In genomic region chr19:38023661-38024574, GRCh38 we compare ENCODE assay signal across 9 cellular contexts.
DNase-seq lines count a peak whose midpoint lies in the region; ATAC-seq and TF ChIP-seq lines count a peak whose summit lies in the region.
"Had no signal": no experiment of that assay in that cellular context is flagged by ENCODE, and none has a peak within 500 bp of the region (broad histone marks: within the 10 kb centered on the region; RNA-seq: fewer than 3 reads in every experiment).

No MANE protein-coding gene starts in this region.

- no peaks in the 10 kb centered on the region for H3K27me3 Mint-ChIP-seq in mesothelial cell of epicardium (ENCODE audit: low read depth)
- H3K27me3 Mint-ChIP-seq in stimulated activated naive B cell treated with anti-CD40 and anti-IgM and Interleukin-4, amounts not matched to agents 10 μg/mL and 1 μg/mL and 100 μg/mL, for 72 hours, result no peaks in the 10 kb centered on the region

- peak overlapping the region; percentile 95 for H3K27ac Mint-ChIP-seq in mesothelial cell of epicardium
- H3K27ac Mint-ChIP-seq in stimulated activated naive B cell treated with anti-CD40 and anti-IgM and Interleukin-4, amounts not matched to agents 10 μg/mL and 1 μg/mL and 100 μg/mL, for 72 hours, result peak overlapping the region; percentile 90

- H3K36me3 ChIP-seq in Karpas-422 (ENCODE audit: insufficient read depth, low read length) (peaks cover 13% of the 10 kb centered on the region; the same call in 1 of the 2 replicates), brain microvascular endothelial cell (replicated peaks) (no peaks in the 10 kb centered on the region)

- no peak overlapping the region for H3K9ac ChIP-seq in Karpas-422 (ENCODE audit: low read length)

- ATAC-seq in stimulated activated naive B cell treated with anti-CD40 and anti-IgM and Interleukin-4, amounts not matched to agents 10 μg/mL and 1 μg/mL and 100 μg/mL, for 72 hours (replicated peaks), result peak; percentile 30 to 33

- peaks cover 54% of the 10 kb centered on the region for H3K4me1 ChIP-seq in Karpas-422 (ENCODE audit: low read length)

- in situ Hi-C loops in brain microvascular endothelial cell (cut with HindIII; ENCODE audit: low pct_ligation_motif_present, low sequenced_read_pairs), result no loop called here

- H3K4me3 Mint-ChIP-seq in mesothelial cell of epicardium, result no peak overlapping the region
- H3K4me3 Mint-ChIP-seq in stimulated activated naive B cell treated with anti-CD40 and anti-IgM and Interleukin-4, amounts not matched to agents 10 μg/mL and 1 μg/mL and 100 μg/mL, for 72 hours, result peak overlapping the region; percentile 10 to 46

- H3K4me3 ChIP-seq in Karpas-422 (ENCODE audit: low read length), result no peak overlapping the region
- no peak overlapping the region for H3K4me3 ChIP-seq in brain microvascular endothelial cell (ENCODE audit: low read depth, low read length)
- H3K4me3 ChIP-seq: lung had no signal

- no peak overlapping the region for H3K4me2 ChIP-seq in Karpas-422 (ENCODE audit: low read depth, low read length, poor library complexity, severe bottlenecking)

- no peaks in the 10 kb centered on the region for H3K36me3 Mint-ChIP-seq in mesothelial cell of epicardium
- peaks cover 27 to 39% of the 10 kb centered on the region in 2 donors for H3K36me3 Mint-ChIP-seq in stimulated activated naive B cell treated with anti-CD40 and anti-IgM and Interleukin-4, amounts not matched to agents 10 μg/mL and 1 μg/mL and 100 μg/mL, for 72 hours

- H4K20me1 ChIP-seq in Karpas-422 (ENCODE audit: insufficient read depth, low read depth, low read length), result peaks cover 5% of the 10 kb centered on the region; the same call in 1 of the 2 replicates

- H3K27ac ChIP-seq in Karpas-422 (ENCODE audit: low read length), result peak overlapping the region; percentile 41
- H3K27ac ChIP-seq in brain microvascular endothelial cell, result peak overlapping the region; percentile 86

- H3K4me1 Mint-ChIP-seq in mesothelial cell of epicardium, result peaks cover 33% of the 10 kb centered on the region
- peaks cover 58 to 98% of the 10 kb centered on the region in 2 donors for H3K4me1 Mint-ChIP-seq in stimulated activated naive B cell treated with anti-CD40 and anti-IgM and Interleukin-4, amounts not matched to agents 10 μg/mL and 1 μg/mL and 100 μg/mL, for 72 hours

- DNase-seq in Karpas-422 (no peak), brain microvascular endothelial cell (no peak), mesothelial cell of epicardium (ENCODE audit: low spot score in 2 of 2, unreplicated experiment in 2 of 2) (no peak), activated gamma-delta T cell treated with Interleukin-2 at 50 U/mL for 16 hours (no peak), dermis blood vessel endothelial cell (no peak), middle frontal gyrus (ENCODE audit: extremely low spot score, low spot score) (no peak)
- no peak for DNase-seq in stimulated activated naive B cell treated with anti-CD40 and anti-IgM and Interleukin-4, amounts not matched to agents 10 μg/mL and 1 μg/mL and 100 μg/mL, for 72 hours
- no peak for DNase-seq in stimulated activated CD4-positive, alpha-beta T cell treated with anti-CD3 and anti-CD28 coated beads, Interleukin-2, amount 100 ng/mL, for 24 hours

- no peaks in the 10 kb centered on the region for H3K9me2 ChIP-seq in Karpas-422 (replicated peaks; ENCODE audit: insufficient read depth, low read length)

- H3K9me3 ChIP-seq in Karpas-422 (ENCODE audit: low read length), result no peaks in the 10 kb centered on the region

- TF ChIP-seq CTCF in brain microvascular endothelial cell (IDR thresholded peaks at IDR 0.05; ENCODE audit: low read depth, low read length, missing control alignments) (no peak), mesothelial cell of epicardium (IDR thresholded peaks at IDR 0.05; ENCODE audit: unreplicated experiment) (no peak)

- H3K27me3 ChIP-seq in Karpas-422 (ENCODE audit: low read length), result no peaks in the 10 kb centered on the region
- no peaks in the 10 kb centered on the region for H3K27me3 ChIP-seq in brain microvascular endothelial cell (replicated peaks)

- no peak overlapping the region for H2AFZ ChIP-seq in Karpas-422 (ENCODE audit: low read length)

- no peaks in the 10 kb centered on the region for H3K9me3 Mint-ChIP-seq in mesothelial cell of epicardium
- no peaks in the 10 kb centered on the region for H3K9me3 Mint-ChIP-seq in stimulated activated naive B cell treated with anti-CD40 and anti-IgM and Interleukin-4, amounts not matched to agents 10 μg/mL and 1 μg/mL and 100 μg/mL, for 72 hours

- peaks cover 91% of the 10 kb centered on the region for H3K79me2 ChIP-seq in Karpas-422 (ENCODE audit: low read length)
